ENCODE assay signal across 1 cellular context in genomic region chr22:49046546-49047305, GRCh38.
TF ChIP-seq lines count a peak whose summit lies in the region.

No MANE protein-coding gene starts in this region.

TF ChIP-seq in H1, 55 proteins besides CTCF, POLR2A, EP300 and RAD21 (continued from another document):
- TF ChIP-seq, protein P1, sequence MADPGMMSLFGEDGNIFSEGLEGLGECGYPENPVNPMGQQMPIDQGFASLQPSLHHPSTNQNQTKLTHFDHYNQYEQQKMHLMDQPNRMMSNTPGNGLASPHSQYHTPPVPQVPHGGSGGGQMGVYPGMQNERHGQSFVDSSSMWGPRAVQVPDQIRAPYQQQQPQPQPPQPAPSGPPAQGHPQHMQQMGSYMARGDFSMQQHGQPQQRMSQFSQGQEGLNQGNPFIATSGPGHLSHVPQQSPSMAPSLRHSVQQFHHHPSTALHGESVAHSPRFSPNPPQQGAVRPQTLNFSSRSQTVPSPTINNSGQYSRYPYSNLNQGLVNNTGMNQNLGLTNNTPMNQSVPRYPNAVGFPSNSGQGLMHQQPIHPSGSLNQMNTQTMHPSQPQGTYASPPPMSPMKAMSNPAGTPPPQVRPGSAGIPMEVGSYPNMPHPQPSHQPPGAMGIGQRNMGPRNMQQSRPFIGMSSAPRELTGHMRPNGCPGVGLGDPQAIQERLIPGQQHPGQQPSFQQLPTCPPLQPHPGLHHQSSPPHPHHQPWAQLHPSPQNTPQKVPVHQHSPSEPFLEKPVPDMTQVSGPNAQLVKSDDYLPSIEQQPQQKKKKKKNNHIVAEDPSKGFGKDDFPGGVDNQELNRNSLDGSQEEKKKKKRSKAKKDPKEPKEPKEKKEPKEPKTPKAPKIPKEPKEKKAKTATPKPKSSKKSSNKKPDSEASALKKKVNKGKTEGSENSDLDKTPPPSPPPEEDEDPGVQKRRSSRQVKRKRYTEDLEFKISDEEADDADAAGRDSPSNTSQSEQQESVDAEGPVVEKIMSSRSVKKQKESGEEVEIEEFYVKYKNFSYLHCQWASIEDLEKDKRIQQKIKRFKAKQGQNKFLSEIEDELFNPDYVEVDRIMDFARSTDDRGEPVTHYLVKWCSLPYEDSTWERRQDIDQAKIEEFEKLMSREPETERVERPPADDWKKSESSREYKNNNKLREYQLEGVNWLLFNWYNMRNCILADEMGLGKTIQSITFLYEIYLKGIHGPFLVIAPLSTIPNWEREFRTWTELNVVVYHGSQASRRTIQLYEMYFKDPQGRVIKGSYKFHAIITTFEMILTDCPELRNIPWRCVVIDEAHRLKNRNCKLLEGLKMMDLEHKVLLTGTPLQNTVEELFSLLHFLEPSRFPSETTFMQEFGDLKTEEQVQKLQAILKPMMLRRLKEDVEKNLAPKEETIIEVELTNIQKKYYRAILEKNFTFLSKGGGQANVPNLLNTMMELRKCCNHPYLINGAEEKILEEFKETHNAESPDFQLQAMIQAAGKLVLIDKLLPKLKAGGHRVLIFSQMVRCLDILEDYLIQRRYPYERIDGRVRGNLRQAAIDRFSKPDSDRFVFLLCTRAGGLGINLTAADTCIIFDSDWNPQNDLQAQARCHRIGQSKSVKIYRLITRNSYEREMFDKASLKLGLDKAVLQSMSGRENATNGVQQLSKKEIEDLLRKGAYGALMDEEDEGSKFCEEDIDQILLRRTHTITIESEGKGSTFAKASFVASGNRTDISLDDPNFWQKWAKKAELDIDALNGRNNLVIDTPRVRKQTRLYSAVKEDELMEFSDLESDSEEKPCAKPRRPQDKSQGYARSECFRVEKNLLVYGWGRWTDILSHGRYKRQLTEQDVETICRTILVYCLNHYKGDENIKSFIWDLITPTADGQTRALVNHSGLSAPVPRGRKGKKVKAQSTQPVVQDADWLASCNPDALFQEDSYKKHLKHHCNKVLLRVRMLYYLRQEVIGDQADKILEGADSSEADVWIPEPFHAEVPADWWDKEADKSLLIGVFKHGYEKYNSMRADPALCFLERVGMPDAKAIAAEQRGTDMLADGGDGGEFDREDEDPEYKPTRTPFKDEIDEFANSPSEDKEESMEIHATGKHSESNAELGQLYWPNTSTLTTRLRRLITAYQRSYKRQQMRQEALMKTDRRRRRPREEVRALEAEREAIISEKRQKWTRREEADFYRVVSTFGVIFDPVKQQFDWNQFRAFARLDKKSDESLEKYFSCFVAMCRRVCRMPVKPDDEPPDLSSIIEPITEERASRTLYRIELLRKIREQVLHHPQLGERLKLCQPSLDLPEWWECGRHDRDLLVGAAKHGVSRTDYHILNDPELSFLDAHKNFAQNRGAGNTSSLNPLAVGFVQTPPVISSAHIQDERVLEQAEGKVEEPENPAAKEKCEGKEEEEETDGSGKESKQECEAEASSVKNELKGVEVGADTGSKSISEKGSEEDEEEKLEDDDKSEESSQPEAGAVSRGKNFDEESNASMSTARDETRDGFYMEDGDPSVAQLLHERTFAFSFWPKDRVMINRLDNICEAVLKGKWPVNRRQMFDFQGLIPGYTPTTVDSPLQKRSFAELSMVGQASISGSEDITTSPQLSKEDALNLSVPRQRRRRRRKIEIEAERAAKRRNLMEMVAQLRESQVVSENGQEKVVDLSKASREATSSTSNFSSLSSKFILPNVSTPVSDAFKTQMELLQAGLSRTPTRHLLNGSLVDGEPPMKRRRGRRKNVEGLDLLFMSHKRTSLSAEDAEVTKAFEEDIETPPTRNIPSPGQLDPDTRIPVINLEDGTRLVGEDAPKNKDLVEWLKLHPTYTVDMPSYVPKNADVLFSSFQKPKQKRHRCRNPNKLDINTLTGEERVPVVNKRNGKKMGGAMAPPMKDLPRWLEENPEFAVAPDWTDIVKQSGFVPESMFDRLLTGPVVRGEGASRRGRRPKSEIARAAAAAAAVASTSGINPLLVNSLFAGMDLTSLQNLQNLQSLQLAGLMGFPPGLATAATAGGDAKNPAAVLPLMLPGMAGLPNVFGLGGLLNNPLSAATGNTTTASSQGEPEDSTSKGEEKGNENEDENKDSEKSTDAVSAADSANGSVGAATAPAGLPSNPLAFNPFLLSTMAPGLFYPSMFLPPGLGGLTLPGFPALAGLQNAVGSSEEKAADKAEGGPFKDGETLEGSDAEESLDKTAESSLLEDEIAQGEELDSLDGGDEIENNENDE (IDR thresholded peaks at IDR 0.05; ENCODE audit: insufficient replicate concordance, low read length) = no peak
- no peak for TF ChIP-seq PHF8 (conservative IDR thresholded peaks at IDR 0.05; ENCODE audit: low read depth, low read length)
- no peak for TF ChIP-seq EGR1 (IDR thresholded peaks at IDR 0.05; ENCODE audit: borderline replicate concordance, low read depth, low read length)
